In genomic region chr22:20464096-20464614, GRCh38 we compare ENCODE assay signal across 9 cellular contexts. TPM values are rescaled to one million over a fixed set of nuclear protein-coding genes. Genes with fewer than 3 reads are reported as not detected.
DNase-seq lines count a peak whose midpoint lies in the region; ATAC-seq, FAIRE-seq and TF ChIP-seq lines count a peak whose summit lies in the region.
"Had no signal": no experiment of that assay in that cellular context is flagged by ENCODE, and none has a peak within 500 bp of the region (broad histone marks: within the 10 kb centered on the region; RNA-seq: fewer than 3 reads in every experiment).

No MANE protein-coding gene starts in this region.

- H3K9me3 ChIP-seq in liver (ENCODE audit: control insufficient read depth in 4 of 4, low read length in 3 of 4) (no peaks in the 10 kb centered on the region), HepG2 (ENCODE audit: low read length) (no peaks in the 10 kb centered on the region), small intestine (ENCODE audit: control insufficient read depth, low read depth) (no peaks in the 10 kb centered on the region)

- H3K27me3 ChIP-seq in liver (ENCODE audit: control insufficient read depth in 4 of 4, insufficient read depth in 4 of 4, low read length in 3 of 4) (no peaks in the 10 kb centered on the region), HepG2 (ENCODE audit: control insufficient read depth in 1 of 2, insufficient read depth in 2 of 2, low read length in 2 of 2) (no peaks in the 10 kb centered on the region), small intestine (ENCODE audit: control insufficient read depth in 2 of 2, insufficient read depth in 2 of 2, low read length in 2 of 2) (no peaks in the 10 kb centered on the region)

- H3K4me3 ChIP-seq in liver (ENCODE audit: low read depth in 1 of 3, low read length in 3 of 3): no peak overlapping the region
- H3K4me3 ChIP-seq in HepG2 (replicated peaks in 1 of 3; ENCODE audit: insufficient read depth in 1 of 3, low read depth in 2 of 3, low read length in 3 of 3): no peak overlapping the region
- no peak overlapping the region for H3K4me3 ChIP-seq in small intestine (ENCODE audit: low read depth in 1 of 2, low read length in 2 of 2)

- 93% methylated on average over 11 of the region's 11 CpGs for whole genome bisulfite sequencing in liver
- 95% methylated on average over 11 of the region's 11 CpGs for WGBS in HepG2 (ENCODE audit: low lambda C conversion rate)
- WGBS in small intestine, 3 donors: 71 to 79% (median 78%) methylated on average over 11 of the region's 11 CpGs

- ATAC-seq in HepG2 (no peak), GM18907 (IDR thresholded peaks at IDR 0.05; ENCODE audit: unreplicated experiment) (no peak)

- in situ Hi-C loops in HepG2 (cut with HindIII; ENCODE audit: extremely low pct_ligation_motif_present, low pct_unique_long_range_greater_than_20kb): no loop called here

- H3K27ac ChIP-seq in liver (ENCODE audit: low read depth in 1 of 2, low read length in 2 of 2): peak overlapping the region; percentile 2 to 38
- H3K27ac ChIP-seq in HepG2 (ENCODE audit: extremely low read length, insufficient read depth, low read length): no peak overlapping the region
- peak overlapping the region; percentile 17 to 81 for H3K27ac ChIP-seq in small intestine (ENCODE audit: low read depth in 1 of 2, low read length in 1 of 2)

- no peaks in the 10 kb centered on the region for H4K20me1 ChIP-seq in HepG2 (ENCODE audit: insufficient read depth, low read length)

- H3K9ac ChIP-seq in liver (ENCODE audit: low read depth in 1 of 2, low read length in 2 of 2): no peak overlapping the region
- H3K9ac ChIP-seq in HepG2 (ENCODE audit: insufficient read depth, low read depth, low read length): no peak overlapping the region

- no peaks in the 10 kb centered on the region for H3K79me2 ChIP-seq in HepG2 (ENCODE audit: insufficient read depth, low read length)

- TF ChIP-seq CTCF in liver (IDR thresholded peaks at IDR 0.05; ENCODE audit: low read depth, low read length, missing input control): no peak
- no peak for TF ChIP-seq CTCF in HepG2 (CRISPR knock-in tag; IDR thresholded peaks at IDR 0.05)

- no peak overlapping the region for H3K4me2 ChIP-seq in HepG2 (ENCODE audit: low read depth, low read length)

- DNase-seq in HepG2 (ENCODE audit: low spot score) (no peak), small intestine (peak; percentile 27), erythroblast (lab: John Stamatoyannopoulos, UW) (no peak), NCI-H2107 treated with DMSO at 0.1 percent for 48 hours (lab: John Stamatoyannopoulos, UW; ENCODE audit: unreplicated experiment) (no peak), NCI-H748 treated with DMSO at 0.1 percent for 48 hours (lab: John Stamatoyannopoulos, UW) (no peak)
- DNase-seq in activated T-helper 9 cell treated with anti-CD3 and anti-CD28 coated beads, Interleukin-2, amount 50 U/mL, for 16 hours (ENCODE audit: low read depth): peak; percentile 27
- DNase-seq: left cardiac atrium had no signal

- no peaks in the 10 kb centered on the region for H3K4me1 ChIP-seq in liver (ENCODE audit: control insufficient read depth in 4 of 4, insufficient read depth in 4 of 4, low read length in 3 of 4)
- no peaks in the 10 kb centered on the region for H3K4me1 ChIP-seq in HepG2 (ENCODE audit: insufficient read depth, low read length)
- H3K4me1 ChIP-seq in small intestine (ENCODE audit: control insufficient read depth in 2 of 2, insufficient read depth in 1 of 2, low read depth in 1 of 2, low read length in 1 of 2): no peaks in the 10 kb centered on the region

- H3K36me3 ChIP-seq in liver (ENCODE audit: control insufficient read depth in 4 of 4, insufficient read depth in 3 of 4, low read depth in 1 of 4, low read length in 3 of 4): peaks cover 0 to 18% (median 3%) of the 10 kb centered on the region in 4 donors
- peaks cover 1 to 4% of the 10 kb centered on the region in 2 experiments; a peak in 1 of 5 replicates for H3K36me3 ChIP-seq in HepG2 (replicated peaks in 1 of 2; ENCODE audit: control insufficient read depth in 1 of 2, insufficient read depth in 2 of 2, low read length in 2 of 2)
- H3K36me3 ChIP-seq in small intestine (ENCODE audit: control insufficient read depth in 2 of 2, insufficient read depth in 2 of 2, low read length in 2 of 2): peaks cover 0 to 2% of the 10 kb centered on the region in 2 donors

- no peak overlapping the region for H2AFZ ChIP-seq in HepG2 (ENCODE audit: low read length)

- no TSS peak for BruUV-seq in HepG2 (replicated peaks; lab: Mats Ljungman, UMichigan)

- intact Hi-C loops in HepG2 (cut with micrococcal nuclease; ENCODE audit: unreplicated experiment): no loop called here

- no peak for TF ChIP-seq RAD21 in liver (IDR thresholded peaks at IDR 0.05)
- no peak for TF ChIP-seq RAD21 in HepG2 (CRISPR knock-in tag; IDR thresholded peaks at IDR 0.05)

- TF ChIP-seq EP300 in HepG2 (IDR thresholded peaks at IDR 0.05; ENCODE audit: low read depth in 2 of 2, low read length in 2 of 2): no peak
- no peak for TF ChIP-seq EP300 in HepG2 (CRISPR knock-in tag; IDR thresholded peaks at IDR 0.05; ENCODE audit: borderline replicate concordance)

- no peak for FAIRE-seq in HepG2 (lab: Jason Lieb, UNC)
- FAIRE-seq in small intestine (lab: Jason Lieb, UNC): no peak

- TF ChIP-seq POLR2A in HepG2 (IDR thresholded peaks at IDR 0.05; ENCODE audit: insufficient read depth in 1 of 2, low read depth in 2 of 2, low read length in 2 of 2): no peak
- no peak for TF ChIP-seq POLR2A in erythroblast (IDR thresholded peaks at IDR 0.05; ENCODE audit: low read length)

- POLR2A ChIA-PET in HepG2 (lab: Yijun Ruan, JAX): no interaction called here

- CTCF ChIA-PET in HepG2 (lab: Yijun Ruan, JAX; ENCODE audit: low intra/inter-chr PET ratio, low total read pairs): no interaction called here

RNA-seq across cellular contexts. Expression of gene SCARF2, which starts 26.5 kb away (rescaled TPM):
- total RNA-seq in liver (1 to 10 TPM; 1.7 to 2.0 TPM), HepG2 (2016; rRNA removed; fragmentation: Illumina TruSeq; extraction: Trizol) (1.4 and 3.3 TPM in 2 replicates)
- polyA plus RNA-seq in liver (1 to 10 TPM in 1 of 2 donors, under 1 TPM in 1; 0.15 to 1.7 TPM), HepG2 (2011; rRNA removed) (6.2 and 6.9 TPM in 2 replicates), small intestine (1 to 10 TPM in 1 of 3 donors, under 1 TPM in 2; 0.22 to 2.4 (median 0.54) TPM)
- total RNA-seq in HepG2 (2016; cell fraction: cytosol; rRNA removed; fragmentation: Illumina TruSeq; extraction: Trizol; ENCODE audit: low read depth): 0.91 and 1.2 TPM in 2 replicates
- total RNA-seq in HepG2 (2016; cell fraction: insoluble cytoplasmic fraction; rRNA removed; fragmentation: Illumina TruSeq; extraction: Trizol): 1.2 and 3.8 TPM in 2 replicates
- total RNA-seq in HepG2 (2016; cell fraction: membrane; rRNA removed; fragmentation: Illumina TruSeq; extraction: Trizol): 3.2 and 3.6 TPM in 2 replicates
- 3.9 and 5.7 TPM in 2 replicates for total RNA-seq in HepG2 (2016; cell fraction: nucleus; rRNA removed; fragmentation: Illumina TruSeq; extraction: Trizol)
- polyA plus RNA-seq in HepG2 (2011; cell fraction: cytosol; rRNA removed): 3.9 and 8.3 TPM in 2 replicates
- polyA plus RNA-seq in HepG2 (2011; cell fraction: nucleus; rRNA removed): 27.6 and 34.9 TPM in 2 replicates
- 3.1 and 5.3 TPM in 2 replicates for polyA plus RNA-seq in HepG2 (2012)
- polyA plus RNA-seq in HepG2 (2016; cell fraction: cytosol; fragmentation: Illumina TruSeq; extraction: Trizol; ENCODE audit: low read depth): 1.2 and 1.4 TPM in 2 replicates
- 1.7 and 2.6 TPM in 2 replicates for polyA plus RNA-seq in HepG2 (2016; cell fraction: insoluble cytoplasmic fraction; fragmentation: Illumina TruSeq; extraction: Trizol; ENCODE audit: low read depth)
- 2.8 and 3.9 TPM in 2 replicates for polyA plus RNA-seq in HepG2 (2016; cell fraction: membrane; fragmentation: Illumina TruSeq; extraction: Trizol; ENCODE audit: low read depth)
- polyA plus RNA-seq in HepG2 (2016; cell fraction: nucleus; fragmentation: Illumina TruSeq; extraction: Trizol; ENCODE audit: insufficient read depth, low read depth): 11.7 and 16.2 TPM in 2 replicates
- polyA minus RNA-seq in HepG2 (2011; rRNA and poly(A)+ RNA removed; ENCODE audit: low replicate concordance): 0.14 and 12.4 TPM in 2 replicates
- 6.0 and 7.1 TPM in 2 replicates for polyA minus RNA-seq in HepG2 (2011; cell fraction: cytosol; rRNA and poly(A)+ RNA removed)
- 3.1 and 4.7 TPM in 2 replicates for polyA minus RNA-seq in HepG2 (2011; cell fraction: nucleus; rRNA and poly(A)+ RNA removed)

RNA-seq across cellular contexts. Expression of gene KLHL22, which starts 31.4 kb away (rescaled TPM):
- total RNA-seq in liver (10 to 100 TPM; 11.3 to 20.3 TPM), HepG2 (2016; rRNA removed; fragmentation: Illumina TruSeq; extraction: Trizol) (11.3 and 14.8 TPM in 2 replicates)
- polyA plus RNA-seq in liver (1 to 10 TPM; 2.0 to 6.1 TPM), HepG2 (2011; rRNA removed) (10.9 and 15.8 TPM in 2 replicates), small intestine (10 to 100 TPM in 1 of 3 donors, 1 to 10 TPM in 2; 5.9 to 10.3 (median 6.9) TPM)
- 3.5 and 4.2 TPM in 2 replicates for total RNA-seq in HepG2 (2016; cell fraction: cytosol; rRNA removed; fragmentation: Illumina TruSeq; extraction: Trizol; ENCODE audit: low read depth)
- total RNA-seq in HepG2 (2016; cell fraction: insoluble cytoplasmic fraction; rRNA removed; fragmentation: Illumina TruSeq; extraction: Trizol): 9.8 and 17.0 TPM in 2 replicates
- total RNA-seq in HepG2 (2016; cell fraction: membrane; rRNA removed; fragmentation: Illumina TruSeq; extraction: Trizol): 5.6 and 6.4 TPM in 2 replicates
- 16.4 and 19.9 TPM in 2 replicates for total RNA-seq in HepG2 (2016; cell fraction: nucleus; rRNA removed; fragmentation: Illumina TruSeq; extraction: Trizol)
- polyA plus RNA-seq in HepG2 (2011; cell fraction: cytosol; rRNA removed): 10.9 and 13.2 TPM in 2 replicates
- polyA plus RNA-seq in HepG2 (2011; cell fraction: nucleus; rRNA removed): 24.9 and 26.8 TPM in 2 replicates
- 7.6 and 8.3 TPM in 2 replicates for polyA plus RNA-seq in HepG2 (2012)
- polyA plus RNA-seq in HepG2 (2016; cell fraction: cytosol; fragmentation: Illumina TruSeq; extraction: Trizol; ENCODE audit: low read depth): 0.76 and 1.1 TPM in 2 replicates
- 7.9 and 10.3 TPM in 2 replicates for polyA plus RNA-seq in HepG2 (2016; cell fraction: insoluble cytoplasmic fraction; fragmentation: Illumina TruSeq; extraction: Trizol; ENCODE audit: low read depth)
- 1.1 and 1.6 TPM in 2 replicates for polyA plus RNA-seq in HepG2 (2016; cell fraction: membrane; fragmentation: Illumina TruSeq; extraction: Trizol; ENCODE audit: low read depth)
- 21.4 and 25.4 TPM in 2 replicates for polyA plus RNA-seq in HepG2 (2016; cell fraction: nucleus; fragmentation: Illumina TruSeq; extraction: Trizol; ENCODE audit: insufficient read depth, low read depth)
- polyA minus RNA-seq in HepG2 (2011; rRNA and poly(A)+ RNA removed; ENCODE audit: low replicate concordance): 12.1 and 32.8 TPM in 2 replicates
- polyA minus RNA-seq in HepG2 (2011; cell fraction: cytosol; rRNA and poly(A)+ RNA removed): 6.0 and 10.6 TPM in 2 replicates
- 17.1 and 18.6 TPM in 2 replicates for polyA minus RNA-seq in HepG2 (2011; cell fraction: nucleus; rRNA and poly(A)+ RNA removed)

RNA-seq across cellular contexts. Expression of gene MED15, which starts 43.3 kb away (rescaled TPM):
- total RNA-seq in liver (10 to 100 TPM; 19.4 to 28.0 TPM), HepG2 (2016; rRNA removed; fragmentation: Illumina TruSeq; extraction: Trizol) (9.8 and 14.3 TPM in 2 replicates)
- polyA plus RNA-seq in liver (10 to 100 TPM in 1 of 2 donors, 1 to 10 TPM in 1; 9.7 to 12.9 TPM), HepG2 (2011; rRNA removed) (27.0 and 31.0 TPM in 2 replicates), small intestine (100 to 1,000 TPM in 1 of 3 donors, 10 to 100 TPM in 2; 56.6 to 106 (median 96.7) TPM)
- total RNA-seq in HepG2 (2016; cell fraction: cytosol; rRNA removed; fragmentation: Illumina TruSeq; extraction: Trizol; ENCODE audit: low read depth): 51.6 and 53.2 TPM in 2 replicates
- total RNA-seq in HepG2 (2016; cell fraction: insoluble cytoplasmic fraction; rRNA removed; fragmentation: Illumina TruSeq; extraction: Trizol): 7.7 and 13.5 TPM in 2 replicates
- 31.3 and 33.8 TPM in 2 replicates for total RNA-seq in HepG2 (2016; cell fraction: membrane; rRNA removed; fragmentation: Illumina TruSeq; extraction: Trizol)
- 27.9 and 31.0 TPM in 2 replicates for total RNA-seq in HepG2 (2016; cell fraction: nucleus; rRNA removed; fragmentation: Illumina TruSeq; extraction: Trizol)
- polyA plus RNA-seq in HepG2 (2011; cell fraction: cytosol; rRNA removed): 12.4 and 17.0 TPM in 2 replicates
- 131 and 178 TPM in 2 replicates for polyA plus RNA-seq in HepG2 (2011; cell fraction: nucleus; rRNA removed)
- polyA plus RNA-seq in HepG2 (2012): 31.5 and 37.1 TPM in 2 replicates
- 6.4 and 9.0 TPM in 2 replicates for polyA plus RNA-seq in HepG2 (2016; cell fraction: cytosol; fragmentation: Illumina TruSeq; extraction: Trizol; ENCODE audit: low read depth)
- polyA plus RNA-seq in HepG2 (2016; cell fraction: insoluble cytoplasmic fraction; fragmentation: Illumina TruSeq; extraction: Trizol; ENCODE audit: low read depth): 15.4 and 20.3 TPM in 2 replicates
- 14.6 and 14.9 TPM in 2 replicates for polyA plus RNA-seq in HepG2 (2016; cell fraction: membrane; fragmentation: Illumina TruSeq; extraction: Trizol; ENCODE audit: low read depth)
- 54.7 and 59.1 TPM in 2 replicates for polyA plus RNA-seq in HepG2 (2016; cell fraction: nucleus; fragmentation: Illumina TruSeq; extraction: Trizol; ENCODE audit: insufficient read depth, low read depth)
- polyA minus RNA-seq in HepG2 (2011; rRNA and poly(A)+ RNA removed; ENCODE audit: low replicate concordance): 39.9 and 83.9 TPM in 2 replicates
- 31.6 and 37.5 TPM in 2 replicates for polyA minus RNA-seq in HepG2 (2011; cell fraction: cytosol; rRNA and poly(A)+ RNA removed)
- polyA minus RNA-seq in HepG2 (2011; cell fraction: nucleus; rRNA and poly(A)+ RNA removed): 98.0 and 116 TPM in 2 replicates

Comparison
In these comparisons a context has a peak if more than half of its experiments do, and no peak if none do; other contexts are left out.
1. DNase-seq: peak in activated T-helper 9 cell treated with anti-CD3 and anti-CD28 coated beads, Interleukin-2, amount 50 U/mL, for 16 hours (single experiment) and small intestine (single experiment); none in HepG2 (single experiment), erythroblast (0 of 2), NCI-H2107 treated with DMSO at 0.1 percent for 48 hours (single experiment) and NCI-H748 treated with DMSO at 0.1 percent for 48 hours (single experiment).